3 cellular contexts compared by ENCODE assay signal in genomic region chr20:184288-184687, GRCh38.
A peak's percentile ranks its signal among the peaks of the same experiment; 100 is the strongest.
TF ChIP-seq lines count a peak whose summit lies in the region.

No MANE protein-coding gene starts in this region.

TF ChIP-seq in HepG2, 621 proteins besides CTCF, POLR2A, EP300 and RAD21 (continues in another document):
- TF ChIP-seq NFE2L2 (IDR thresholded peaks at IDR 0.05; ENCODE audit: low read length): no peak
- no peak for TF ChIP-seq ZNF441 (CRISPR knock-in tag; IDR thresholded peaks at IDR 0.05; ENCODE audit: borderline replicate concordance)
- TF ChIP-seq, protein P1, sequence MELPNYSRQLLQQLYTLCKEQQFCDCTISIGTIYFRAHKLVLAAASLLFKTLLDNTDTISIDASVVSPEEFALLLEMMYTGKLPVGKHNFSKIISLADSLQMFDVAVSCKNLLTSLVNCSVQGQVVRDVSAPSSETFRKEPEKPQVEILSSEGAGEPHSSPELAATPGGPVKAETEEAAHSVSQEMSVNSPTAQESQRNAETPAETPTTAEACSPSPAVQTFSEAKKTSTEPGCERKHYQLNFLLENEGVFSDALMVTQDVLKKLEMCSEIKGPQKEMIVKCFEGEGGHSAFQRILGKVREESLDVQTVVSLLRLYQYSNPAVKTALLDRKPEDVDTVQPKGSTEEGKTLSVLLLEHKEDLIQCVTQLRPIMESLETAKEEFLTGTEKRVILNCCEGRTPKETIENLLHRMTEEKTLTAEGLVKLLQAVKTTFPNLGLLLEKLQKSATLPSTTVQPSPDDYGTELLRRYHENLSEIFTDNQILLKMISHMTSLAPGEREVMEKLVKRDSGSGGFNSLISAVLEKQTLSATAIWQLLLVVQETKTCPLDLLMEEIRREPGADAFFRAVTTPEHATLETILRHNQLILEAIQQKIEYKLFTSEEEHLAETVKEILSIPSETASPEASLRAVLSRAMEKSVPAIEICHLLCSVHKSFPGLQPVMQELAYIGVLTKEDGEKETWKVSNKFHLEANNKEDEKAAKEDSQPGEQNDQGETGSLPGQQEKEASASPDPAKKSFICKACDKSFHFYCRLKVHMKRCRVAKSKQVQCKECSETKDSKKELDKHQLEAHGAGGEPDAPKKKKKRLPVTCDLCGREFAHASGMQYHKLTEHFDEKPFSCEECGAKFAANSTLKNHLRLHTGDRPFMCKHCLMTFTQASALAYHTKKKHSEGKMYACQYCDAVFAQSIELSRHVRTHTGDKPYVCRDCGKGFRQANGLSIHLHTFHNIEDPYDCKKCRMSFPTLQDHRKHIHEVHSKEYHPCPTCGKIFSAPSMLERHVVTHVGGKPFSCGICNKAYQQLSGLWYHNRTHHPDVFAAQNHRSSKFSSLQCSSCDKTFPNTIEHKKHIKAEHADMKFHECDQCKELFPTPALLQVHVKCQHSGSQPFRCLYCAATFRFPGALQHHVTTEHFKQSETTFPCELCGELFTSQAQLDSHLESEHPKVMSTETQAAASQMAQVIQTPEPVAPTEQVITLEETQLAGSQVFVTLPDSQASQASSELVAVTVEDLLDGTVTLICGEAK (IDR thresholded peaks at IDR 0.05): 0 out of 2 replicates have a peak, but pooled peaks have one; percentile 8
- TF ChIP-seq, protein P1 (CRISPR knock-in tag; IDR thresholded peaks at IDR 0.05): no peak

TF ChIP-seq in A549, 52 proteins besides CTCF, POLR2A, EP300 and RAD21:
- TF ChIP-seq HOXA7 (CRISPR knock-in tag; IDR thresholded peaks at IDR 0.05) (no peak), ZSCAN20 (CRISPR knock-in tag; IDR thresholded peaks at IDR 0.05) (no peak), ZFP36 (IDR thresholded peaks at IDR 0.05; ENCODE audit: borderline replicate concordance, partially characterized antibody) (no peak), ESRRA (IDR thresholded peaks at IDR 0.05; ENCODE audit: borderline replicate concordance, low read length) (no peak), HDAC2 (IDR thresholded peaks at IDR 0.05) (no peak), FOSB (CRISPR knock-in tag; IDR thresholded peaks at IDR 0.05) (no peak), TP53 (CRISPR knock-in tag; IDR thresholded peaks at IDR 0.05) (no peak), BHLHE40 (IDR thresholded peaks at IDR 0.05; ENCODE audit: low read depth, low read length) (no peak), HEYL (CRISPR knock-in tag; IDR thresholded peaks at IDR 0.05) (no peak), RARB (CRISPR knock-in tag; IDR thresholded peaks at IDR 0.05) (no peak), MYC (IDR thresholded peaks at IDR 0.05; ENCODE audit: borderline replicate concordance, low read length) (no peak), NPAS2 (CRISPR knock-in tag; IDR thresholded peaks at IDR 0.05; ENCODE audit: borderline replicate concordance) (no peak), EHMT2 (IDR thresholded peaks at IDR 0.05; ENCODE audit: low read depth) (no peak), KDM1A (IDR thresholded peaks at IDR 0.05; ENCODE audit: low read depth) (no peak), MAX (IDR thresholded peaks at IDR 0.05) (no peak)
- TF ChIP-seq, protein P2, sequence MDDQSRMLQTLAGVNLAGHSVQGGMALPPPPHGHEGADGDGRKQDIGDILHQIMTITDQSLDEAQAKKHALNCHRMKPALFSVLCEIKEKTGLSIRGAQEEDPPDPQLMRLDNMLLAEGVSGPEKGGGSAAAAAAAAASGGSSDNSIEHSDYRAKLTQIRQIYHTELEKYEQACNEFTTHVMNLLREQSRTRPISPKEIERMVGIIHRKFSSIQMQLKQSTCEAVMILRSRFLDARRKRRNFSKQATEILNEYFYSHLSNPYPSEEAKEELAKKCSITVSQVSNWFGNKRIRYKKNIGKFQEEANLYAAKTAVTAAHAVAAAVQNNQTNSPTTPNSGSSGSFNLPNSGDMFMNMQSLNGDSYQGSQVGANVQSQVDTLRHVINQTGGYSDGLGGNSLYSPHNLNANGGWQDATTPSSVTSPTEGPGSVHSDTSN (IDR thresholded peaks at IDR 0.05): no peak

TF ChIP-seq in HEK293, 187 proteins besides CTCF, POLR2A, EP300 and RAD21:
- TF ChIP-seq, protein P3, sequence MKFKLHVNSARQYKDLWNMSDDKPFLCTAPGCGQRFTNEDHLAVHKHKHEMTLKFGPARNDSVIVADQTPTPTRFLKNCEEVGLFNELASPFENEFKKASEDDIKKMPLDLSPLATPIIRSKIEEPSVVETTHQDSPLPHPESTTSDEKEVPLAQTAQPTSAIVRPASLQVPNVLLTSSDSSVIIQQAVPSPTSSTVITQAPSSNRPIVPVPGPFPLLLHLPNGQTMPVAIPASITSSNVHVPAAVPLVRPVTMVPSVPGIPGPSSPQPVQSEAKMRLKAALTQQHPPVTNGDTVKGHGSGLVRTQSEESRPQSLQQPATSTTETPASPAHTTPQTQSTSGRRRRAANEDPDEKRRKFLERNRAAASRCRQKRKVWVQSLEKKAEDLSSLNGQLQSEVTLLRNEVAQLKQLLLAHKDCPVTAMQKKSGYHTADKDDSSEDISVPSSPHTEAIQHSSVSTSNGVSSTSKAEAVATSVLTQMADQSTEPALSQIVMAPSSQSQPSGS (tag by site-specific recombination; IDR thresholded peaks at IDR 0.05; ENCODE audit: low read depth): 0 out of 2 replicates have a peak, but pooled peaks have one; percentile 31
- TF ChIP-seq, protein P4, sequence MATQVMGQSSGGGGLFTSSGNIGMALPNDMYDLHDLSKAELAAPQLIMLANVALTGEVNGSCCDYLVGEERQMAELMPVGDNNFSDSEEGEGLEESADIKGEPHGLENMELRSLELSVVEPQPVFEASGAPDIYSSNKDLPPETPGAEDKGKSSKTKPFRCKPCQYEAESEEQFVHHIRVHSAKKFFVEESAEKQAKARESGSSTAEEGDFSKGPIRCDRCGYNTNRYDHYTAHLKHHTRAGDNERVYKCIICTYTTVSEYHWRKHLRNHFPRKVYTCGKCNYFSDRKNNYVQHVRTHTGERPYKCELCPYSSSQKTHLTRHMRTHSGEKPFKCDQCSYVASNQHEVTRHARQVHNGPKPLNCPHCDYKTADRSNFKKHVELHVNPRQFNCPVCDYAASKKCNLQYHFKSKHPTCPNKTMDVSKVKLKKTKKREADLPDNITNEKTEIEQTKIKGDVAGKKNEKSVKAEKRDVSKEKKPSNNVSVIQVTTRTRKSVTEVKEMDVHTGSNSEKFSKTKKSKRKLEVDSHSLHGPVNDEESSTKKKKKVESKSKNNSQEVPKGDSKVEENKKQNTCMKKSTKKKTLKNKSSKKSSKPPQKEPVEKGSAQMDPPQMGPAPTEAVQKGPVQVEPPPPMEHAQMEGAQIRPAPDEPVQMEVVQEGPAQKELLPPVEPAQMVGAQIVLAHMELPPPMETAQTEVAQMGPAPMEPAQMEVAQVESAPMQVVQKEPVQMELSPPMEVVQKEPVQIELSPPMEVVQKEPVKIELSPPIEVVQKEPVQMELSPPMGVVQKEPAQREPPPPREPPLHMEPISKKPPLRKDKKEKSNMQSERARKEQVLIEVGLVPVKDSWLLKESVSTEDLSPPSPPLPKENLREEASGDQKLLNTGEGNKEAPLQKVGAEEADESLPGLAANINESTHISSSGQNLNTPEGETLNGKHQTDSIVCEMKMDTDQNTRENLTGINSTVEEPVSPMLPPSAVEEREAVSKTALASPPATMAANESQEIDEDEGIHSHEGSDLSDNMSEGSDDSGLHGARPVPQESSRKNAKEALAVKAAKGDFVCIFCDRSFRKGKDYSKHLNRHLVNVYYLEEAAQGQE (tag by site-specific recombination; IDR thresholded peaks at IDR 0.05): no peak
